In the genomic region with DNA sequence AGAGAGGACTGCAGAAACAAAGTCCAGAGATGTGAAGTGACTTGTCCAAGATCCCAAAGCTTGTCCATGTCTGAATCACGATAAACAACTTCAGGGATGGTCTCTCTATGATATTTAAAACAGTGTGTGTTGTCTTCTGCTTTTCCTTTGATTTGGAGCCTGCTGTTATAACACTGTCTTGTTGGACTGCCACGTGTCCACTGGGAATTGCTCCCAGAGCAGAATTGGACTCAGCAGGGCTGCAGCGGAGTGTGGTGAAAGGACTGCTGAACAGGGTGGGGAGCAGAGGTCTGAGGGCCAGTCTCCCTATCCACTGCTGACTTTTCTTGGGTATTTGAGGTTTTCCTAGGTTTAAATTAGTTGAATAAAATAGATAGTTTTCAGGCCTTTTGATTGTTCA, we compare ENCODE assay signal across 16 cellular contexts.
DNase-seq lines count a peak whose midpoint lies in the region; ATAC-seq, FAIRE-seq and TF ChIP-seq lines count a peak whose summit lies in the region.
"Had no signal": no experiment of that assay in that cellular context is flagged by ENCODE, and none has a peak within 500 bp of the region (broad histone marks: within the 10 kb centered on the region; RNA-seq: fewer than 3 reads in every experiment).

No MANE protein-coding gene starts in this region.

- H3K4me1 ChIP-seq in Peyer's patch (peaks cover 0 to 21% (median 0%) of the 10 kb centered on the region in 4 donors), gastroesophageal sphincter (peaks cover 11 to 58% (median 45%) of the 10 kb centered on the region in 3 donors), thyroid gland (peaks cover 19 to 67% of the 10 kb centered on the region in 2 donors)
- H3K4me1 ChIP-seq: HAP-1 had no signal

- H3K27ac ChIP-seq in Peyer's patch (peak overlapping the region in 3 of 4 donors; percentile 10 to 91 (median 35)), gastroesophageal sphincter (peak overlapping the region in 3 of 4 donors; percentile 24 to 88 (median 40)), thyroid gland (no peak overlapping the region)

- TF ChIP-seq CTCF in Peyer's patch (IDR thresholded peaks at IDR 0.05) (no peak), gastroesophageal sphincter (IDR thresholded peaks at IDR 0.05) (no peak), thyroid gland (IDR thresholded peaks at IDR 0.05) (no peak)

- H3K4me3 ChIP-seq in Peyer's patch (no peak overlapping the region), gastroesophageal sphincter (no peak overlapping the region), thyroid gland (replicated peaks in 1 of 3) (no peak overlapping the region)
- H3K4me3 ChIP-seq: HAP-1 had no signal

- no peaks in the 10 kb centered on the region for H3K36me3 ChIP-seq in Peyer's patch
- H3K36me3 ChIP-seq in gastroesophageal sphincter: no peaks in the 10 kb centered on the region
- H3K36me3 ChIP-seq in thyroid gland: no peaks in the 10 kb centered on the region
- H3K36me3 ChIP-seq: HAP-1 had no signal

- FAIRE-seq in HTR-8/SVneo (lab: Jason Lieb, UNC): no peak

- no peak for DNase-seq in Peyer's patch
- DNase-seq in midbrain (lab: John Stamatoyannopoulos, UW): peak; percentile 2
- DNase-seq in thyroid gland: peak; percentile 71 to 72
- DNase-seq in KBM-7: no peak
- DNase-seq in HTR-8/SVneo (ENCODE audit: insufficient read length, low spot score): no peak
- DNase-seq in NOMO-1 treated with DMSO at 0.1 percent for 48 hours (lab: John Stamatoyannopoulos, UW; ENCODE audit: unreplicated experiment): no peak
- DNase-seq: ACHN, AML-193, NCI-H1417, NCI-H187 treated with DMSO at 0.1 percent for 48 hours, NCI-H446, NCI-H748 treated with DMSO at 0.1 percent for 48 hours, PC-3 had no signal

- ATAC-seq in gastroesophageal sphincter: no peak
- ATAC-seq in GM19395 (IDR thresholded peaks at IDR 0.05; ENCODE audit: unreplicated experiment): no peak
- ATAC-seq: PC-3 had no signal

- H3K9me3 ChIP-seq in Peyer's patch (no peaks in the 10 kb centered on the region), gastroesophageal sphincter (no peaks in the 10 kb centered on the region), thyroid gland (no peaks in the 10 kb centered on the region)
- H3K9me3 ChIP-seq: HAP-1 had no signal

- 55 to 67% methylated on average over 1 to 3 of the region's 3 CpGs for WGBS in gastroesophageal sphincter (ENCODE audit: low coverage in 1 of 2), 2 donors
- WGBS in thyroid gland, 2 donors: 56 to 79% methylated on average over 3 of the region's 3 CpGs

- no peak for TF ChIP-seq POLR2A in Peyer's patch (IDR thresholded peaks at IDR 0.05)
- no peak for TF ChIP-seq POLR2A in gastroesophageal sphincter (IDR thresholded peaks at IDR 0.05)
- no peak for TF ChIP-seq POLR2A in thyroid gland (IDR thresholded peaks at IDR 0.05)

- intact Hi-C loops in thyroid gland (cut with DNase I): loop anchor here (10.0 kb wide), 1 partner anchor 85 kb away; the partner anchor contains the start of gene IL1R1

- H3K27me3 ChIP-seq in Peyer's patch: no peaks in the 10 kb centered on the region
- H3K27me3 ChIP-seq in gastroesophageal sphincter: no peaks in the 10 kb centered on the region
- no peaks in the 10 kb centered on the region for H3K27me3 ChIP-seq in thyroid gland

- no peak for TF ChIP-seq EP300 in gastroesophageal sphincter (IDR thresholded peaks at IDR 0.05)

- in situ Hi-C loops in KBM-7 (cut with MboI; ENCODE audit: low pct_unique_long_range_greater_than_20kb, low sequenced_read_pairs): no loop called here

Comparison
In these comparisons a context has a peak if more than half of its experiments do, and no peak if none do; other contexts are left out.
1. DNase-seq: peak in midbrain (single experiment) and thyroid gland (2 of 2); none in Peyer's patch (0 of 3), KBM-7 (single experiment), HTR-8/SVneo (single experiment) and NOMO-1 treated with DMSO at 0.1 percent for 48 hours (single experiment).
2. H3K27ac ChIP-seq: peak in Peyer's patch (3 of 4) and gastroesophageal sphincter (3 of 4); none in thyroid gland (0 of 3).